ENCODE assay signal across 15 cellular contexts in the genomic region with DNA sequence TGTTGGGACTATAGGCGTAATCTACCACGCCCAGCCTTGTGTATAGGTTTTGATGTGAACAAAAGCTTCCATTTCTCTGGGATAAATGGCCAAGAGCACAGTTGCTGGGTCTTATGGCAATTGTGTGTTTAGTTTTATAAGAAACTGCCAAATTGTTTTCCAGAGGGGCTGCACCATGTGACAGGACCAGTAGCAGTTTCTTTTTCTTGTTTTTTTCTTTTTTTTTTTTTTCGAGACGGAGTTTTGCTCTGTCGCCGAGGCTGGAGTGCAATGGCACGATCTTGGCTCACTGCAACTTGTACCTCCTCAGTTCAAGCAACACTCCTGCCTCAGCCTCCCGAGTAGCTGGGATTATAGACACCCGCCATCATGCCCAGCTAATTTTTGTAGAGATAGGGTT. TPM values are rescaled to one million over a fixed set of nuclear protein-coding genes. Genes with fewer than 3 reads are reported as not detected.
DNase-seq lines count a peak whose midpoint lies in the region; ATAC-seq and TF ChIP-seq lines count a peak whose summit lies in the region.
"Had no signal": no experiment of that assay in that cellular context is flagged by ENCODE, and none has a peak within 500 bp of the region (broad histone marks: within the 10 kb centered on the region; RNA-seq: fewer than 3 reads in every experiment).

No MANE protein-coding gene starts in this region.

- H3K4me3 ChIP-seq in heart left ventricle (no peak overlapping the region), hepatocyte (no peak overlapping the region), prostate gland (no peak overlapping the region)
- H3K4me3 ChIP-seq: A549; BLaER1 treated with 17β-estradiol and CSF1 and Interleukin-3, amounts not matched to agents 10 nM and 100 nM had no signal

- DNase-seq in left ventricle myocardium superior (peak; percentile 14), heart left ventricle (no peak), hepatocyte (ENCODE audit: low spot score) (peak; percentile 3), prostate gland (ENCODE audit: low spot score) (no peak), RKO (ENCODE audit: low spot score) (no peak)
- DNase-seq: Caco-2; Calu3; CD4-positive, alpha-beta T cell; CD8-positive, alpha-beta T cell; DMS79 treated with DMSO at 0.1 percent for 48 hours; GF-D8 had no signal

- H3K4me1 ChIP-seq in heart left ventricle, result no peaks in the 10 kb centered on the region
- H3K4me1 ChIP-seq in hepatocyte (ENCODE audit: insufficient read depth), result no peaks in the 10 kb centered on the region
- H3K4me1 ChIP-seq in prostate gland (replicated peaks), result no peaks in the 10 kb centered on the region
- H3K4me1 ChIP-seq: A549, Caco-2 had no signal

- no peak for ATAC-seq in left ventricle myocardium superior
- no peak for ATAC-seq in heart left ventricle

- H3K9me3 ChIP-seq in heart left ventricle (no peaks in the 10 kb centered on the region), hepatocyte (ENCODE audit: low read depth) (no peaks in the 10 kb centered on the region), prostate gland (no peaks in the 10 kb centered on the region)
- H3K9me3 ChIP-seq: BLaER1 treated with 17β-estradiol and CSF1 and Interleukin-3, amounts not matched to agents 10 nM and 100 nM; Caco-2 had no signal

- intact Hi-C loops in left ventricle myocardium superior (cut with micrococcal nuclease), result no loop called here
- intact Hi-C loops in heart left ventricle (cut with DNase I), result loop anchor here in 1 of 10 donors (5.0 kb wide), 1 partner anchor 56 kb away; no protein-coding TSS in a partner anchor
- intact Hi-C loops in prostate gland (cut with DNase I), result no loop called here

- no peak overlapping the region for H2AFZ ChIP-seq in hepatocyte

- no peaks in the 10 kb centered on the region for H3K79me2 ChIP-seq in hepatocyte

- TF ChIP-seq CTCF in heart left ventricle (IDR thresholded peaks at IDR 0.05) (no peak), hepatocyte (IDR thresholded peaks at IDR 0.05; ENCODE audit: poor library complexity) (no peak), prostate gland (IDR thresholded peaks at IDR 0.05) (no peak)

- H3K27ac ChIP-seq in heart left ventricle (no peak overlapping the region), hepatocyte (no peak overlapping the region), prostate gland (no peak overlapping the region)
- H3K27ac ChIP-seq: 22Rv1; A549; BLaER1 treated with 17β-estradiol and CSF1 and Interleukin-3, amounts not matched to agents 10 nM and 100 nM; C4-2B had no signal

- H3K36me3 ChIP-seq in heart left ventricle (no peaks in the 10 kb centered on the region), hepatocyte (replicated peaks; ENCODE audit: insufficient read depth, low read depth) (no peaks in the 10 kb centered on the region), prostate gland (no peaks in the 10 kb centered on the region)
- H3K36me3 ChIP-seq: BLaER1 treated with 17β-estradiol and CSF1 and Interleukin-3, amounts not matched to agents 10 nM and 100 nM had no signal

- H3K27me3 ChIP-seq in heart left ventricle (peaks cover 0 to 21% (median 4%) of the 10 kb centered on the region in 9 donors), hepatocyte (no peaks in the 10 kb centered on the region), prostate gland (replicated peaks; ENCODE audit: insufficient read depth) (no peaks in the 10 kb centered on the region)
- H3K27me3 ChIP-seq: BLaER1 treated with 17β-estradiol and CSF1 and Interleukin-3, amounts not matched to agents 10 nM and 100 nM had no signal

- 91 to 96% (median 94%) methylated on average over 9 of the region's 9 CpGs for WGBS in heart left ventricle, 4 donors
- 97% methylated on average over 9 of the region's 9 CpGs for WGBS in hepatocyte (ENCODE audit: low lambda C conversion rate, missing lambda C conversion rate)
- 92% methylated on average over 9 of the region's 9 CpGs for whole genome bisulfite sequencing in prostate gland

- H4K20me1 ChIP-seq in hepatocyte (ENCODE audit: insufficient read depth, poor library complexity, severe bottlenecking), result no peaks in the 10 kb centered on the region
- H4K20me1 ChIP-seq: BLaER1 treated with 17β-estradiol and CSF1 and Interleukin-3, amounts not matched to agents 10 nM and 100 nM had no signal

- H3K4me2 ChIP-seq in hepatocyte, result no peak overlapping the region
- H3K4me2 ChIP-seq: A549; BLaER1 treated with 17β-estradiol and CSF1 and Interleukin-3, amounts not matched to agents 10 nM and 100 nM had no signal

- no peaks in the 10 kb centered on the region for H3K9me2 ChIP-seq in hepatocyte (replicated peaks; ENCODE audit: insufficient read depth)

- TF ChIP-seq POLR2A in heart left ventricle (IDR thresholded peaks at IDR 0.05) (no peak), prostate gland (IDR thresholded peaks at IDR 0.05) (no peak)

RNA-seq across cellular contexts. Expression of a gene that starts 34.3 kb away (rescaled TPM):
- total RNA-seq in left ventricle myocardium superior (27.4 TPM), heart left ventricle (10 to 100 TPM; 16.7 to 41.1 (median 26.9) TPM), hepatocyte (49.6 and 56.1 TPM in 2 replicates), prostate gland (10 to 100 TPM; 28.0 to 28.5 TPM)
- polyA plus RNA-seq in heart left ventricle (10 to 100 TPM; 10.9 to 14.2 TPM), hepatocyte (74.3 and 86.7 TPM in 2 replicates)

Comparison
In these comparisons a context has a peak if more than half of its experiments do, and no peak if none do; other contexts are left out.
1. DNase-seq: peak in left ventricle myocardium superior (single experiment) and hepatocyte (single experiment); none in heart left ventricle (0 of 5), prostate gland (single experiment) and RKO (single experiment).